Comparison of ENCODE assay signal across 10 cellular contexts in the genomic region with DNA sequence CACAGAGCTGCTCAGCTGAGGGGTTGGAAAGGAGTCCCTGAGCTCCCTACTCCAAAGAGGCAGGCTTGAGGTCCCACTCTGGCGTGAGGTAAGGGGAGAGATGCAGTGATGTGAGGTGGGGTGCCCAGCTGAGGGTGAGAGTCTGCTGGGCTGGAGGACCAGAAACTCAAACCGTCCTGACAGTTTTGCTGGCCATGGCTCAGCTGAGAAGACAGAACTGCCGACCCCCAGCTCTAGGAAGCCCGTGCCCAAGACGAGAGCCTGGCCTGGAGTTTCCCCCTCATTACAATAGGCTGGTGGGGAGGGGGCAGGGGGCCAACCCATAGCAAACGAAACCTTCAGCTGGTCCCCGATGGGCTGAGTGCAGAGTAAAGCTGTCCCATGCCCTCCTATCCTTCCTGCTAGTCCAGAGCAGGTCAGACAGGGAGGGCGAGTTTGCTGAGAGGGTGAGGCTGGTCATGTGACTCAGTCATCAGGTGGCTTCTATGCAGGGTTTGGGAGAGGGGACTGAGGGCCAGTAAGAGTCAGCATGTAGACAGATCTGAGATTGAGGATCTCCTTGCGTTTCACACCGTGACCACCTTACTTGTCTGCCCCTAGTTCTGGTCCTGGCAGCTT.
DNase-seq lines count a peak whose midpoint lies in the region; ATAC-seq and TF ChIP-seq lines count a peak whose summit lies in the region.
"Had no signal": no experiment of that assay in that cellular context is flagged by ENCODE, and none has a peak within 500 bp of the region (broad histone marks: within the 10 kb centered on the region; RNA-seq: fewer than 3 reads in every experiment).

No MANE protein-coding gene starts in this region.

- H3K36me3 ChIP-seq in SK-N-SH (replicated peaks in 1 of 2; ENCODE audit: control insufficient read depth in 1 of 2, insufficient read depth in 2 of 2, low read length in 1 of 2) (no peaks in the 10 kb centered on the region), OCI-LY1 (ENCODE audit: insufficient read depth, low read length) (no peaks in the 10 kb centered on the region), suprapubic skin (no peaks in the 10 kb centered on the region), gastroesophageal sphincter (peaks cover 0 to 11% of the 10 kb centered on the region in 2 donors)

- H3K4me2 ChIP-seq in SK-N-SH (no peak overlapping the region), OCI-LY1 (ENCODE audit: low read length) (peak overlapping the region; percentile 61)
- H3K4me2 ChIP-seq: A549 had no signal

- no peaks in the 10 kb centered on the region; a peak in 1 of 4 replicates for H3K4me1 ChIP-seq in SK-N-SH (ENCODE audit: control insufficient read depth in 1 of 2, insufficient read depth in 2 of 2, low read depth in 1 of 2, low read length in 1 of 2)
- peaks cover 5% of the 10 kb centered on the region for H3K4me1 ChIP-seq in OCI-LY1 (ENCODE audit: insufficient read depth, low read length, severe bottlenecking)
- no peaks in the 10 kb centered on the region for H3K4me1 ChIP-seq in foreskin keratinocyte
- peaks cover 10% of the 10 kb centered on the region for H3K4me1 ChIP-seq in suprapubic skin
- peaks cover 0 to 7% (median 0%) of the 10 kb centered on the region in 3 donors for H3K4me1 ChIP-seq in gastroesophageal sphincter
- H3K4me1 ChIP-seq: A549 had no signal

- H3K27me3 ChIP-seq in SK-N-SH (ENCODE audit: insufficient read depth) (no peaks in the 10 kb centered on the region), OCI-LY1 (ENCODE audit: insufficient read depth, low read length) (no peaks in the 10 kb centered on the region), foreskin keratinocyte (peaks cover 7% of the 10 kb centered on the region), suprapubic skin (no peaks in the 10 kb centered on the region), gastroesophageal sphincter (peaks cover 20% of the 10 kb centered on the region)

- POLR2A ChIA-PET in SK-N-SH (lab: Yijun Ruan, JAX), result no interaction called here

- H3K79me2 ChIP-seq in SK-N-SH (ENCODE audit: insufficient read depth), result no peaks in the 10 kb centered on the region
- H3K79me2 ChIP-seq in OCI-LY1 (ENCODE audit: insufficient read depth, low read length), result no peaks in the 10 kb centered on the region

- ATAC-seq in SK-N-SH treated with all-trans-retinoic acid at 6 μM for 48 hours (no peak; the same call in 2 of the 3 replicates), foreskin keratinocyte (peak; percentile 16), gastroesophageal sphincter (no peak)

- TF ChIP-seq RAD21 in SK-N-SH (IDR thresholded peaks at IDR 0.05; ENCODE audit: low read length), result no peak

- CTCF ChIA-PET in SK-N-SH (lab: Yijun Ruan, JAX), result interaction anchor here (1.0 to 1.5 kb wide), 4 partner anchors 32 to 135 kb away, joined by 3 to 4 read pairs (median 3); no protein-coding TSS in a partner anchor

- TF ChIP-seq POLR2A in suprapubic skin (IDR thresholded peaks at IDR 0.05), result no peak
- TF ChIP-seq POLR2A in gastroesophageal sphincter (IDR thresholded peaks at IDR 0.05), result no peak

- WGBS in SK-N-SH (ENCODE audit: low lambda C conversion rate), result 42% methylated on average over 5 of the region's 10 CpGs
- WGBS in suprapubic skin, result 75% methylated on average over 8 of the region's 10 CpGs
- 77 to 83% methylated on average over 6 to 8 of the region's 10 CpGs for WGBS in gastroesophageal sphincter (ENCODE audit: low coverage in 1 of 2), 2 donors

- H4K20me1 ChIP-seq in SK-N-SH (ENCODE audit: insufficient read depth), result no peaks in the 10 kb centered on the region
- H4K20me1 ChIP-seq in OCI-LY1 (ENCODE audit: insufficient read depth, low read length), result no peaks in the 10 kb centered on the region

- no peaks in the 10 kb centered on the region for H3F3A ChIP-seq in SK-N-SH (replicated peaks; ENCODE audit: insufficient read depth)
- H3F3A ChIP-seq in OCI-LY1 (ENCODE audit: insufficient read depth, low read length), result no peaks in the 10 kb centered on the region

- H2AFZ ChIP-seq in SK-N-SH (ENCODE audit: low read depth) (no peak overlapping the region), OCI-LY1 (ENCODE audit: low read length) (0 out of 2 replicates have a peak overlapping the region, but pooled peaks have one; percentile 39)

- H3K9ac ChIP-seq in SK-N-SH (no peak overlapping the region), OCI-LY1 (ENCODE audit: low read length) (peak overlapping the region; percentile 46; the same call in 1 of the 2 replicates)

- H3K9me2 ChIP-seq in SK-N-SH (no peaks in the 10 kb centered on the region), OCI-LY1 (ENCODE audit: low read depth, low read length) (no peaks in the 10 kb centered on the region)

- H3K27ac ChIP-seq in SK-N-SH (ENCODE audit: low read depth in 2 of 2, low read length in 1 of 2) (no peak overlapping the region), OCI-LY1 (ENCODE audit: low read depth, low read length, poor library complexity, severe bottlenecking) (no peak overlapping the region), foreskin keratinocyte (no peak overlapping the region), suprapubic skin (no peak overlapping the region), gastroesophageal sphincter (no peak overlapping the region)
- H3K27ac ChIP-seq: A549, dorsolateral prefrontal cortex had no signal

- TF ChIP-seq CTCF in SK-N-SH (IDR thresholded peaks at IDR 0.05), result no peak
- no peak for TF ChIP-seq CTCF in OCI-LY1 (IDR thresholded peaks at IDR 0.05; ENCODE audit: low read length)
- no peak for TF ChIP-seq CTCF in foreskin keratinocyte (conservative IDR thresholded peaks at IDR 0.05)
- no peak for TF ChIP-seq CTCF in suprapubic skin (IDR thresholded peaks at IDR 0.05)
- TF ChIP-seq CTCF in gastroesophageal sphincter (IDR thresholded peaks at IDR 0.05), result no peak

- TF ChIP-seq EP300 in SK-N-SH (IDR thresholded peaks at IDR 0.05; ENCODE audit: borderline replicate concordance in 1 of 2, low read depth in 1 of 2, low read length in 1 of 2) (no peak), suprapubic skin (IDR thresholded peaks at IDR 0.05) (no peak), gastroesophageal sphincter (IDR thresholded peaks at IDR 0.05) (no peak)

- DNase-seq in SK-N-SH, result peak; percentile 5
- DNase-seq in foreskin keratinocyte, result no peak
- peak in 1 of 2 donors; percentile 62 for DNase-seq in suprapubic skin (ENCODE audit: low spot score in 2 of 2)
- DNase-seq in NCI-H1105 (lab: John Stamatoyannopoulos, UW), result no peak
- no peak for DNase-seq in NCI-H2171 (lab: John Stamatoyannopoulos, UW)
- DNase-seq: dorsolateral prefrontal cortex had no signal

- H3K9me3 ChIP-seq in SK-N-SH (no peaks in the 10 kb centered on the region), OCI-LY1 (ENCODE audit: low read length) (no peaks in the 10 kb centered on the region), suprapubic skin (no peaks in the 10 kb centered on the region), gastroesophageal sphincter (no peaks in the 10 kb centered on the region)
- H3K9me3 ChIP-seq: A549 had no signal

- H3K4me3 ChIP-seq in SK-N-SH (ENCODE audit: low read depth in 2 of 2, low read length in 1 of 2) (no peak overlapping the region), OCI-LY1 (ENCODE audit: low read depth, low read length, poor library complexity, severe bottlenecking) (peak overlapping the region; percentile 55), suprapubic skin (peak overlapping the region; percentile 5), gastroesophageal sphincter (no peak overlapping the region)
- H3K4me3 ChIP-seq: A549, dorsolateral prefrontal cortex had no signal

TF ChIP-seq in SK-N-SH, 30 proteins besides CTCF, POLR2A, EP300 and RAD21 (continues in another document):
- no peak for TF ChIP-seq RFX5 (IDR thresholded peaks at IDR 0.05; ENCODE audit: low read length)
- no peak for TF ChIP-seq PBX3 (IDR thresholded peaks at IDR 0.05)
- no peak for TF ChIP-seq JUND (IDR thresholded peaks at IDR 0.05)

TF ChIP-seq in SK-N-SH treated with all-trans-retinoic acid at 6 μM for 48 hours, 23 proteins besides CTCF, POLR2A, EP300 and RAD21 (continues in another document):
- no peak for TF ChIP-seq PPARA (CRISPR knock-in tag; IDR thresholded peaks at IDR 0.05; ENCODE audit: borderline replicate concordance)
- TF ChIP-seq ZNF70 (CRISPR knock-in tag; IDR thresholded peaks at IDR 0.05), result no peak
- TF ChIP-seq TSHZ2 (CRISPR knock-in tag; IDR thresholded peaks at IDR 0.05), result no peak
- TF ChIP-seq OSR1 (CRISPR knock-in tag; IDR thresholded peaks at IDR 0.05), result no peak
- TF ChIP-seq, protein P1, sequence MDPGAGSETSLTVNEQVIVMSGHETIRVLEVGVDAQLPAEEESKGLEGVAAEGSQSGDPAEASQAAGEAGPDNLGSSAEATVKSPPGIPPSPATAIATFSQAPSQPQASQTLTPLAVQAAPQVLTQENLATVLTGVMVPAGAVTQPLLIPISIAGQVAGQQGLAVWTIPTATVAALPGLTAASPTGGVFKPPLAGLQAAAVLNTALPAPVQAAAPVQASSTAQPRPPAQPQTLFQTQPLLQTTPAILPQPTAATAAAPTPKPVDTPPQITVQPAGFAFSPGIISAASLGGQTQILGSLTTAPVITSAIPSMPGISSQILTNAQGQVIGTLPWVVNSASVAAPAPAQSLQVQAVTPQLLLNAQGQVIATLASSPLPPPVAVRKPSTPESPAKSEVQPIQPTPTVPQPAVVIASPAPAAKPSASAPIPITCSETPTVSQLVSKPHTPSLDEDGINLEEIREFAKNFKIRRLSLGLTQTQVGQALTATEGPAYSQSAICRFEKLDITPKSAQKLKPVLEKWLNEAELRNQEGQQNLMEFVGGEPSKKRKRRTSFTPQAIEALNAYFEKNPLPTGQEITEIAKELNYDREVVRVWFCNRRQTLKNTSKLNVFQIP (CRISPR knock-in tag; IDR thresholded peaks at IDR 0.05; ENCODE audit: borderline replicate concordance, low read depth), result no peak

Comparison
In these comparisons a context has a peak if more than half of its experiments do, and no peak if none do; other contexts are left out.
1. H3K4me3 ChIP-seq: peak in OCI-LY1 (single experiment) and suprapubic skin (single experiment); none in SK-N-SH (0 of 2) and gastroesophageal sphincter (0 of 2).